1 cellular context compared by ENCODE assay signal in genomic region chr9:36293171-36293570, GRCh38.
TF ChIP-seq lines count a peak whose summit lies in the region.

No MANE protein-coding gene starts in this region.

TF ChIP-seq in GM23338, 12 proteins besides CTCF, POLR2A, EP300 and RAD21:
- TF ChIP-seq, protein P1, sequence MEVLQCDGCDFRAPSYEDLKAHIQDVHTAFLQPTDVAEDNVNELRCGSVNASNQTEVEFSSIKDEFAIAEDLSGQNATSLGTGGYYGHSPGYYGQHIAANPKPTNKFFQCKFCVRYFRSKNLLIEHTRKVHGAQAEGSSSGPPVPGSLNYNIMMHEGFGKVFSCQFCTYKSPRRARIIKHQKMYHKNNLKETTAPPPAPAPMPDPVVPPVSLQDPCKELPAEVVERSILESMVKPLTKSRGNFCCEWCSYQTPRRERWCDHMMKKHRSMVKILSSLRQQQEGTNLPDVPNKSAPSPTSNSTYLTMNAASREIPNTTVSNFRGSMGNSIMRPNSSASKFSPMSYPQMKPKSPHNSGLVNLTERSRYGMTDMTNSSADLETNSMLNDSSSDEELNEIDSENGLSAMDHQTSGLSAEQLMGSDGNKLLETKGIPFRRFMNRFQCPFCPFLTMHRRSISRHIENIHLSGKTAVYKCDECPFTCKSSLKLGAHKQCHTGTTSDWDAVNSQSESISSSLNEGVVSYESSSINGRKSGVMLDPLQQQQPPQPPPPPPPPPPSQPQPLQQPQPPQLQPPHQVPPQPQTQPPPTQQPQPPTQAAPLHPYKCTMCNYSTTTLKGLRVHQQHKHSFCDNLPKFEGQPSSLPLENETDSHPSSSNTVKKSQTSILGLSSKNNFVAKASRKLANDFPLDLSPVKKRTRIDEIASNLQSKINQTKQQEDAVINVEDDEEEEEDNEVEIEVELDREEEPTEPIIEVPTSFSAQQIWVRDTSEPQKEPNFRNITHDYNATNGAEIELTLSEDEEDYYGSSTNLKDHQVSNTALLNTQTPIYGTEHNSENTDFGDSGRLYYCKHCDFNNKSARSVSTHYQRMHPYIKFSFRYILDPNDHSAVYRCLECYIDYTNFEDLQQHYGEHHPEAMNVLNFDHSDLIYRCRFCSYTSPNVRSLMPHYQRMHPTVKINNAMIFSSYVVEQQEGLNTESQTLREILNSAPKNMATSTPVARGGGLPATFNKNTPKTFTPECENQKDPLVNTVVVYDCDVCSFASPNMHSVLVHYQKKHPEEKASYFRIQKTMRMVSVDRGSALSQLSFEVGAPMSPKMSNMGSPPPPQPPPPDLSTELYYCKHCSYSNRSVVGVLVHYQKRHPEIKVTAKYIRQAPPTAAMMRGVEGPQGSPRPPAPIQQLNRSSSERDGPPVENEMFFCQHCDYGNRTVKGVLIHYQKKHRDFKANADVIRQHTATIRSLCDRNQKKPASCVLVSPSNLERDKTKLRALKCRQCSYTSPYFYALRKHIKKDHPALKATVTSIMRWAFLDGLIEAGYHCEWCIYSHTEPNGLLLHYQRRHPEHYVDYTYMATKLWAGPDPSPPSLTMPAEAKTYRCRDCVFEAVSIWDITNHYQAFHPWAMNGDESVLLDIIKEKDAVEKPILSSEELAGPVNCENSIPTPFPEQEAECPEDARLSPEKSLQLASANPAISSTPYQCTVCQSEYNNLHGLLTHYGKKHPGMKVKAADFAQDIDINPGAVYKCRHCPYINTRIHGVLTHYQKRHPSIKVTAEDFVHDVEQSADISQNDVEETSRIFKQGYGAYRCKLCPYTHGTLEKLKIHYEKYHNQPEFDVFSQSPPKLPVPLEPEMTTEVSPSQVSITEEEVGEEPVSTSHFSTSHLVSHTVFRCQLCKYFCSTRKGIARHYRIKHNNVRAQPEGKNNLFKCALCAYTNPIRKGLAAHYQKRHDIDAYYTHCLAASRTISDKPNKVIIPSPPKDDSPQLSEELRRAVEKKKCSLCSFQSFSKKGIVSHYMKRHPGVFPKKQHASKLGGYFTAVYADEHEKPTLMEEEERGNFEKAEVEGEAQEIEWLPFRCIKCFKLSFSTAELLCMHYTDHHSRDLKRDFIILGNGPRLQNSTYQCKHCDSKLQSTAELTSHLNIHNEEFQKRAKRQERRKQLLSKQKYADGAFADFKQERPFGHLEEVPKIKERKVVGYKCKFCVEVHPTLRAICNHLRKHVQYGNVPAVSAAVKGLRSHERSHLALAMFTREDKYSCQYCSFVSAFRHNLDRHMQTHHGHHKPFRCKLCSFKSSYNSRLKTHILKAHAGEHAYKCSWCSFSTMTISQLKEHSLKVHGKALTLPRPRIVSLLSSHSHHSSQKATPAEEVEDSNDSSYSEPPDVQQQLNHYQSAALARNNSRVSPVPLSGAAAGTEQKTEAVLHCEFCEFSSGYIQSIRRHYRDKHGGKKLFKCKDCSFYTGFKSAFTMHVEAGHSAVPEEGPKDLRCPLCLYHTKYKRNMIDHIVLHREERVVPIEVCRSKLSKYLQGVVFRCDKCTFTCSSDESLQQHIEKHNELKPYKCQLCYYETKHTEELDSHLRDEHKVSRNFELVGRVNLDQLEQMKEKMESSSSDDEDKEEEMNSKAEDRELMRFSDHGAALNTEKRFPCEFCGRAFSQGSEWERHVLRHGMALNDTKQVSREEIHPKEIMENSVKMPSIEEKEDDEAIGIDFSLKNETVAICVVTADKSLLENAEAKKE (CRISPR knock-in tag; IDR thresholded peaks at IDR 0.05) = no peak
- TF ChIP-seq, protein P2, sequence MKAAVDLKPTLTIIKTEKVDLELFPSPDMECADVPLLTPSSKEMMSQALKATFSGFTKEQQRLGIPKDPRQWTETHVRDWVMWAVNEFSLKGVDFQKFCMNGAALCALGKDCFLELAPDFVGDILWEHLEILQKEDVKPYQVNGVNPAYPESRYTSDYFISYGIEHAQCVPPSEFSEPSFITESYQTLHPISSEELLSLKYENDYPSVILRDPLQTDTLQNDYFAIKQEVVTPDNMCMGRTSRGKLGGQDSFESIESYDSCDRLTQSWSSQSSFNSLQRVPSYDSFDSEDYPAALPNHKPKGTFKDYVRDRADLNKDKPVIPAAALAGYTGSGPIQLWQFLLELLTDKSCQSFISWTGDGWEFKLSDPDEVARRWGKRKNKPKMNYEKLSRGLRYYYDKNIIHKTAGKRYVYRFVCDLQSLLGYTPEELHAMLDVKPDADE (IDR thresholded peaks at IDR 0.05) = no peak
- TF ChIP-seq CREB1 (CRISPR knock-in tag; IDR thresholded peaks at IDR 0.05; ENCODE audit: low read depth) (no peak), JUNB (IDR thresholded peaks at IDR 0.05; ENCODE audit: unreplicated experiment) (no peak), EZH2phosphoT487 (IDR thresholded peaks at IDR 0.05; ENCODE audit: unreplicated experiment) (no peak), NANOG (IDR thresholded peaks at IDR 0.05; ENCODE audit: borderline replicate concordance) (no peak), STAT1 (IDR thresholded peaks at IDR 0.05; ENCODE audit: unreplicated experiment) (no peak), ZNF114 (CRISPR knock-in tag; IDR thresholded peaks at IDR 0.05) (no peak), REST (IDR thresholded peaks at IDR 0.05; ENCODE audit: unreplicated experiment) (no peak)
TF ChIP-seq in GM23338: peak in this region for 0.
